8 cellular contexts compared by ENCODE assay signal in genomic region chr7:25069900-25070443, GRCh38. TPM values are rescaled to one million over a fixed set of nuclear protein-coding genes. Genes with fewer than 3 reads are reported as not detected.
DNase-seq lines count a peak whose midpoint lies in the region; ATAC-seq and TF ChIP-seq lines count a peak whose summit lies in the region.

No MANE protein-coding gene starts in this region.

- H2BK120ac ChIP-seq in H9 (ENCODE audit: low read depth, low read length, poor library complexity, severe bottlenecking) (no peak overlapping the region), mesenchymal stem cell (ENCODE audit: low read depth, low read length) (no peak overlapping the region)

- no peak overlapping the region for H3K18ac ChIP-seq in H9 (ENCODE audit: insufficient read length, low read depth, low read length)
- no peak overlapping the region for H3K18ac ChIP-seq in mesenchymal stem cell (ENCODE audit: low read depth in 1 of 2, low read length in 2 of 2)

- POLR2A ChIA-PET in WTC11 (lab: Charles Lee), result interaction anchor here (0.6 to 0.8 kb wide), 2 partner anchors 243 to 249 kb away, joined by 3 to 4 read pairs; no protein-coding TSS in a partner anchor

- H3K9ac ChIP-seq in H9 (ENCODE audit: extremely low read depth, insufficient read length, low read length) (no peak overlapping the region), mesenchymal stem cell (ENCODE audit: low read length) (peak overlapping the region; percentile 58)

- no peak overlapping the region for H3K23ac ChIP-seq in H9 (ENCODE audit: insufficient read length, low read depth, low read length)
- no peak overlapping the region for H3K23ac ChIP-seq in mesenchymal stem cell (ENCODE audit: low read length in 2 of 2)

- H3T11ph ChIP-seq in H9 (ENCODE audit: low read length), result no peak overlapping the region

- no peaks in the 10 kb centered on the region for H3K36me3 Mint-ChIP-seq in CD4-positive, CD25-positive, alpha-beta regulatory T cell
- H3K36me3 Mint-ChIP-seq in H9 (ENCODE audit: insufficient read depth in 1 of 3, low read depth in 3 of 3) (peaks cover 0 to 2% (median 0%) of the 10 kb centered on the region in 3 experiments; a peak in 2 of 7 replicates), WTC11 (no peaks in the 10 kb centered on the region)
- H3K36me3 Mint-ChIP-seq in effector memory CD8-positive, alpha-beta T cell (ENCODE audit: insufficient read depth), result no peaks in the 10 kb centered on the region
- H3K36me3 Mint-ChIP-seq in stimulated activated naive B cell treated with anti-CD40 and anti-IgM and Interleukin-4, amounts not matched to agents 10 μg/mL and 1 μg/mL and 100 μg/mL, for 72 hours, result peaks cover 0 to 2% of the 10 kb centered on the region in 2 donors

- no peaks in the 10 kb centered on the region for H3K27me3 ChIP-seq in CD4-positive, CD25-positive, alpha-beta regulatory T cell (ENCODE audit: control insufficient read depth, insufficient read depth, low read length)
- H3K27me3 ChIP-seq in H9 (ENCODE audit: insufficient read depth, low read length), result no peaks in the 10 kb centered on the region
- no peaks in the 10 kb centered on the region for H3K27me3 ChIP-seq in mesenchymal stem cell (ENCODE audit: control insufficient read depth in 1 of 2, insufficient read depth in 1 of 2, low read length in 2 of 2)

- WGBS in H9 (ENCODE audit: extremely low coverage, insufficient read length, low lambda C conversion rate), result no CpG with 5 or more reads among the region's 11 CpGs
- 29% methylated on average over 10 of the region's 11 CpGs for WGBS in mesenchymal stem cell

- H2BK12ac ChIP-seq in H9 (ENCODE audit: insufficient read length, low read depth, low read length) (no peak overlapping the region), mesenchymal stem cell (ENCODE audit: low read length in 2 of 2) (no peak overlapping the region)

- H4K5ac ChIP-seq in H9 (ENCODE audit: insufficient read length, low read depth, low read length), result no peak overlapping the region

- peaks cover 3% of the 10 kb centered on the region for H3K4me1 ChIP-seq in CD4-positive, CD25-positive, alpha-beta regulatory T cell (ENCODE audit: control insufficient read depth, insufficient read depth, low read length, poor library complexity, severe bottlenecking)
- H3K4me1 ChIP-seq in H9 (ENCODE audit: insufficient read depth, low read length), result no peaks in the 10 kb centered on the region; the same call in 1 of the 2 replicates
- H3K4me1 ChIP-seq in mesenchymal stem cell (ENCODE audit: control insufficient read depth, insufficient read depth, low read depth, low read length), result no peaks in the 10 kb centered on the region

- H3K36me3 ChIP-seq in CD4-positive, CD25-positive, alpha-beta regulatory T cell (ENCODE audit: control insufficient read depth, insufficient read depth, low read length), result no peaks in the 10 kb centered on the region
- H3K36me3 ChIP-seq in mesenchymal stem cell (ENCODE audit: control insufficient read depth in 1 of 2, insufficient read depth in 2 of 2, low read depth in 1 of 2, low read length in 2 of 2), result no peaks in the 10 kb centered on the region

- H3K4ac ChIP-seq in H9 (ENCODE audit: low read depth, low read length), result no peak overlapping the region
- no peak overlapping the region for H3K4ac ChIP-seq in mesenchymal stem cell (ENCODE audit: low read depth in 1 of 2, low read length in 2 of 2)

- peak; percentile 30 to 76 (median 62) for DNase-seq in CD4-positive, CD25-positive, alpha-beta regulatory T cell
- DNase-seq in H9 (peak; percentile 59), NCI-H2227 treated with DMSO at 0.1 percent for 48 hours (lab: John Stamatoyannopoulos, UW) (peak; percentile 64), WTC11 (ENCODE audit: low spot score) (peak; percentile 39), mesenchymal stem cell (peak; percentile 81)
- peak; percentile 38 to 41 (median 40) for DNase-seq in effector memory CD8-positive, alpha-beta T cell
- peak; percentile 12 for DNase-seq in stimulated activated naive B cell treated with anti-CD40 and anti-IgM and Interleukin-4, amounts not matched to agents 10 μg/mL and 1 μg/mL and 100 μg/mL, for 72 hours

- H3K23me2 ChIP-seq in H9 (ENCODE audit: insufficient read length, low read depth, low read length, poor library complexity, severe bottlenecking), result no peaks in the 10 kb centered on the region

- H3K27me3 Mint-ChIP-seq in CD4-positive, CD25-positive, alpha-beta regulatory T cell, result peaks cover 9% of the 10 kb centered on the region
- no peaks in the 10 kb centered on the region for H3K27me3 Mint-ChIP-seq in H9 (ENCODE audit: low read depth)
- H3K27me3 Mint-ChIP-seq in WTC11 (ENCODE audit: low read depth), result no peaks in the 10 kb centered on the region
- peaks cover 0 to 2% of the 10 kb centered on the region in 2 donors for H3K27me3 Mint-ChIP-seq in effector memory CD8-positive, alpha-beta T cell
- peaks cover 0 to 3% of the 10 kb centered on the region in 2 donors for H3K27me3 Mint-ChIP-seq in stimulated activated naive B cell treated with anti-CD40 and anti-IgM and Interleukin-4, amounts not matched to agents 10 μg/mL and 1 μg/mL and 100 μg/mL, for 72 hours

- no peak overlapping the region for H3K14ac ChIP-seq in H9 (ENCODE audit: insufficient read depth, low read length)
- H3K14ac ChIP-seq in mesenchymal stem cell (ENCODE audit: low read length in 2 of 2), result no peak overlapping the region

- no peak overlapping the region for H3K4me3 Mint-ChIP-seq in CD4-positive, CD25-positive, alpha-beta regulatory T cell
- H3K4me3 Mint-ChIP-seq in H9, result peak overlapping the region in 1 of 2 experiments; percentile 46; a peak in 2 of 5 replicates
- H3K4me3 Mint-ChIP-seq in WTC11, result peak overlapping the region; percentile 51
- no peak overlapping the region for H3K4me3 Mint-ChIP-seq in effector memory CD8-positive, alpha-beta T cell
- peak overlapping the region; percentile 27 to 60 for H3K4me3 Mint-ChIP-seq in stimulated activated naive B cell treated with anti-CD40 and anti-IgM and Interleukin-4, amounts not matched to agents 10 μg/mL and 1 μg/mL and 100 μg/mL, for 72 hours

- H3K27ac Mint-ChIP-seq in CD4-positive, CD25-positive, alpha-beta regulatory T cell, result no peak overlapping the region
- H3K27ac Mint-ChIP-seq in H9, result no peak overlapping the region
- no peak overlapping the region; the same call in 1 of the 2 replicates for H3K27ac Mint-ChIP-seq in WTC11
- H3K27ac Mint-ChIP-seq in effector memory CD8-positive, alpha-beta T cell, result no peak overlapping the region
- H3K27ac Mint-ChIP-seq in stimulated activated naive B cell treated with anti-CD40 and anti-IgM and Interleukin-4, amounts not matched to agents 10 μg/mL and 1 μg/mL and 100 μg/mL, for 72 hours, result peak overlapping the region; percentile 51

- no peak overlapping the region for H3K56ac ChIP-seq in H9 (ENCODE audit: insufficient read length, low read depth, low read length)

- ATAC-seq in CD4-positive, CD25-positive, alpha-beta regulatory T cell (ENCODE audit: low read depth in 2 of 2), result peak in 1 of 2 donors; percentile 63
- ATAC-seq in WTC11, result peak; percentile 92
- peak; percentile 59 for ATAC-seq in effector memory CD8-positive, alpha-beta T cell (replicated peaks)
- ATAC-seq in stimulated activated naive B cell treated with anti-CD40 and anti-IgM and Interleukin-4, amounts not matched to agents 10 μg/mL and 1 μg/mL and 100 μg/mL, for 72 hours (replicated peaks), result peak; percentile 49 to 55
- no peak for ATAC-seq in HG02884 (IDR thresholded peaks at IDR 0.05; ENCODE audit: unreplicated experiment)

- H2AK5ac ChIP-seq in H9 (ENCODE audit: insufficient read length, low read length) (no peak overlapping the region), mesenchymal stem cell (ENCODE audit: low read length, severe bottlenecking) (no peak overlapping the region)

- H2BK5ac ChIP-seq in H9 (ENCODE audit: insufficient read length, low read length) (no peak overlapping the region), mesenchymal stem cell (ENCODE audit: low read depth, low read length, poor library complexity, severe bottlenecking) (no peak overlapping the region)

- TF ChIP-seq CTCF in H9 (conservative IDR thresholded peaks at IDR 0.05), result peak; percentile 97
- TF ChIP-seq CTCF in WTC11 (IDR thresholded peaks at IDR 0.05), result peak; percentile 85

- H2AFZ ChIP-seq in H9 (ENCODE audit: low read length), result peak overlapping the region; percentile 98
- H2AFZ ChIP-seq in mesenchymal stem cell (ENCODE audit: low read depth, low read length), result no peak overlapping the region

- H3K4me2 ChIP-seq in H9 (ENCODE audit: insufficient read depth, insufficient read length, low read length) (no peak overlapping the region), mesenchymal stem cell (ENCODE audit: low read length, poor library complexity, severe bottlenecking) (no peak overlapping the region)

- H3K4me1 Mint-ChIP-seq in CD4-positive, CD25-positive, alpha-beta regulatory T cell, result peaks cover 0 to 11% (median 4%) of the 10 kb centered on the region in 4 donors
- H3K4me1 Mint-ChIP-seq in H9 (peaks cover 6 to 16% of the 10 kb centered on the region in 2 experiments), WTC11 (peaks cover 17% of the 10 kb centered on the region)
- peaks cover 0 to 2% of the 10 kb centered on the region in 2 donors for H3K4me1 Mint-ChIP-seq in effector memory CD8-positive, alpha-beta T cell (ENCODE audit: low read depth in 2 of 2)
- peaks cover 4 to 18% of the 10 kb centered on the region in 2 donors for H3K4me1 Mint-ChIP-seq in stimulated activated naive B cell treated with anti-CD40 and anti-IgM and Interleukin-4, amounts not matched to agents 10 μg/mL and 1 μg/mL and 100 μg/mL, for 72 hours

- no peaks in the 10 kb centered on the region for H3K9me3 ChIP-seq in CD4-positive, CD25-positive, alpha-beta regulatory T cell (ENCODE audit: control insufficient read depth in 2 of 2, low read length in 2 of 2)
- H3K9me3 ChIP-seq in H9 (ENCODE audit: control insufficient read depth, low read depth, low read length) (no peaks in the 10 kb centered on the region), mesenchymal stem cell (ENCODE audit: control insufficient read depth, low read length) (no peaks in the 10 kb centered on the region)

- no peak overlapping the region for H3K27ac ChIP-seq in CD4-positive, CD25-positive, alpha-beta regulatory T cell (ENCODE audit: insufficient read depth, low read length, poor library complexity, severe bottlenecking)
- H3K27ac ChIP-seq in H9 (ENCODE audit: insufficient read length, low read depth, low read length), result no peak overlapping the region
- no peak overlapping the region for H3K27ac ChIP-seq in mesenchymal stem cell (ENCODE audit: low read length, poor library complexity, severe bottlenecking)

- no peaks in the 10 kb centered on the region for H4K20me1 ChIP-seq in H9 (ENCODE audit: control insufficient read depth, insufficient read depth, insufficient read length)

- CTCF ChIA-PET in WTC11 (lab: Charles Lee), result interaction anchor here (0.5 to 2.8 kb wide), 24 partner anchors 9 to 1888 kb away, joined by 3 to 41 read pairs (median 4); partner anchors contain the start of gene OSBPL3

- H4K91ac ChIP-seq in H9 (ENCODE audit: insufficient read length, low read depth, low read length), result no peak overlapping the region
- no peak overlapping the region for H4K91ac ChIP-seq in mesenchymal stem cell (ENCODE audit: low read length)

- H2BK15ac ChIP-seq in H9 (ENCODE audit: low read depth, low read length) (no peak overlapping the region), mesenchymal stem cell (ENCODE audit: low read depth, poor library complexity, severe bottlenecking) (no peak overlapping the region)

- no peaks in the 10 kb centered on the region for H3K79me2 ChIP-seq in H9 (ENCODE audit: insufficient read depth, low read length)

- no peak overlapping the region for H2BK20ac ChIP-seq in H9 (ENCODE audit: low read depth, low read length, poor library complexity, severe bottlenecking)

- H3K4me3 ChIP-seq in CD4-positive, CD25-positive, alpha-beta regulatory T cell (ENCODE audit: low read depth, low read length), result no peak overlapping the region
- no peak overlapping the region for H3K4me3 ChIP-seq in mesenchymal stem cell (ENCODE audit: insufficient read depth in 1 of 2, low read depth in 1 of 2, low read length in 2 of 2)

- H3K79me1 ChIP-seq in H9 (ENCODE audit: insufficient read depth, low read depth, low read length, poor library complexity, severe bottlenecking) (no peaks in the 10 kb centered on the region), mesenchymal stem cell (replicated peaks; ENCODE audit: low read length, poor library complexity, severe bottlenecking) (no peaks in the 10 kb centered on the region)

- H4K8ac ChIP-seq in H9 (replicated peaks; ENCODE audit: insufficient read length, low read depth, low read length), result no peak overlapping the region
- no peak overlapping the region for H4K8ac ChIP-seq in mesenchymal stem cell (ENCODE audit: low read length)

- H3K9me3 Mint-ChIP-seq in CD4-positive, CD25-positive, alpha-beta regulatory T cell, result no peaks in the 10 kb centered on the region
- H3K9me3 Mint-ChIP-seq in H9 (peaks cover 0 to 2% of the 10 kb centered on the region in 2 experiments; a peak in 1 of 5 replicates), WTC11 (peaks cover 3% of the 10 kb centered on the region; the same call in 1 of the 2 replicates)
- no peaks in the 10 kb centered on the region for H3K9me3 Mint-ChIP-seq in effector memory CD8-positive, alpha-beta T cell
- H3K9me3 Mint-ChIP-seq in stimulated activated naive B cell treated with anti-CD40 and anti-IgM and Interleukin-4, amounts not matched to agents 10 μg/mL and 1 μg/mL and 100 μg/mL, for 72 hours, result peaks cover 0 to under 1% of the 10 kb centered on the region in 2 donors

RNA-seq across cellular contexts. Expression of gene CYCS, which starts 55.1 kb away (rescaled TPM):
- 186 TPM for total RNA-seq in CD4-positive, CD25-positive, alpha-beta regulatory T cell
- 100 to 1,000 TPM; 119 to 161 (median 136) TPM for polyA plus RNA-seq in CD4-positive, CD25-positive, alpha-beta regulatory T cell
- 205 and 209 TPM in 2 replicates for total RNA-seq in H9 (2021)
- total RNA-seq in WTC11 (2021), result 215 to 249 TPM (median 217 TPM) in 3 replicates
- 87.5 TPM for polyA plus RNA-seq in mesenchymal stem cell (2013, experiment 1 of 2)
- polyA plus RNA-seq in mesenchymal stem cell (2013, experiment 2 of 2), result 85.0 TPM

Comparison
In these comparisons a context has a peak if more than half of its experiments do, and no peak if none do; other contexts are left out.
1. DNase-seq: peak in every context shown above with its lines; median percentile 81 in mesenchymal stem cell; 64 in NCI-H2227 treated with DMSO at 0.1 percent for 48 hours; 62 in CD4-positive, CD25-positive, alpha-beta regulatory T cell; 59 in H9; 40 in effector memory CD8-positive, alpha-beta T cell; 39 in WTC11; 12 in stimulated activated naive B cell treated with anti-CD40 and anti-IgM and Interleukin-4, amounts not matched to agents 10 μg/mL and 1 μg/mL and 100 μg/mL, for 72 hours.
2. H3K4me3 Mint-ChIP-seq: peak in WTC11 (single experiment) and stimulated activated naive B cell treated with anti-CD40 and anti-IgM and Interleukin-4, amounts not matched to agents 10 μg/mL and 1 μg/mL and 100 μg/mL, for 72 hours (2 of 2); none in CD4-positive, CD25-positive, alpha-beta regulatory T cell (0 of 4) and effector memory CD8-positive, alpha-beta T cell (0 of 2).